ENCODE assay signal across 21 cellular contexts in genomic region chr15:93384886-93385285, GRCh38.
DNase-seq lines count a peak whose midpoint lies in the region; ATAC-seq and TF ChIP-seq lines count a peak whose summit lies in the region.
"Had no signal": no experiment of that assay in that cellular context is flagged by ENCODE, and none has a peak within 500 bp of the region (broad histone marks: within the 10 kb centered on the region; RNA-seq: fewer than 3 reads in every experiment).

No MANE protein-coding gene starts in this region.

- ATAC-seq in PC-3 (no peak), HG03175 (IDR thresholded peaks at IDR 0.05; ENCODE audit: unreplicated experiment) (no peak)
- ATAC-seq: A549, GM23338 had no signal

- BruUV-seq in mammary epithelial cell (replicated peaks; lab: Mats Ljungman, UMichigan), result no TSS peak
- BruUV-seq in PC-3 (replicated peaks; lab: Mats Ljungman, UMichigan), result no TSS peak

- POLR2A ChIA-PET in PC-3 (lab: Charles Lee; ENCODE audit: unreplicated experiment), result no interaction called here

- H3K9ac ChIP-seq in mammary epithelial cell (ENCODE audit: insufficient read depth, low read length) (no peak overlapping the region), PC-3 (ENCODE audit: low read length) (no peak overlapping the region)

- H3F3A ChIP-seq in PC-3 (ENCODE audit: low read length, unreplicated experiment), result no peaks in the 10 kb centered on the region

- 88% methylated on average over 2 of the region's 2 CpGs for WGBS in mammary epithelial cell (ENCODE audit: low coverage, missing lambda C conversion rate)

- dilution Hi-C loops in mammary epithelial cell (cut with HindIII; ENCODE audit: low sequenced_read_pairs), result no loop called here

- H3K9me3 ChIP-seq in mammary epithelial cell (replicated peaks; ENCODE audit: insufficient read depth, low read length) (peaks cover 18% of the 10 kb centered on the region), PC-3 (ENCODE audit: low read length) (no peaks in the 10 kb centered on the region)
- H3K9me3 ChIP-seq: A549, HAP-1 had no signal

- H3K36me3 ChIP-seq in mammary epithelial cell (ENCODE audit: insufficient read depth, low read length) (no peaks in the 10 kb centered on the region), PC-3 (ENCODE audit: low read depth, low read length) (no peaks in the 10 kb centered on the region)
- H3K36me3 ChIP-seq: HAP-1 had no signal

- no peak for TF ChIP-seq CTCF in mammary epithelial cell (conservative IDR thresholded peaks at IDR 0.05 in 1 of 2, IDR thresholded peaks at IDR 0.05 in 1 of 2; ENCODE audit: extremely low read depth in 1 of 2, insufficient read depth in 1 of 2, low read depth in 1 of 2, low read length in 2 of 2)
- no peak for TF ChIP-seq CTCF in PC-3 (conservative IDR thresholded peaks at IDR 0.05; ENCODE audit: low read depth, low read length)

- DNase-seq in Ammon's horn (ENCODE audit: low spot score) (peak; percentile 17), head of caudate nucleus (peak in 28 of 42 donors; percentile 6 to 82 (median 40)), left kidney (ENCODE audit: low read depth, low spot score) (peak; percentile 58), superior temporal gyrus (ENCODE audit: extremely low spot score) (peak; percentile 26), mammary epithelial cell (no peak), PC-3 (no peak)
- DNase-seq: 8988T; ACHN; AML-193; C1 segment of cervical spinal cord; Calu3; CD4-positive, alpha-beta memory T cell; COR-L47; DMS53; DMS79 treated with DMSO at 0.1 percent for 48 hours; GF-D8; HFFc6 had no signal

- H3K27me3 ChIP-seq in mammary epithelial cell (ENCODE audit: insufficient read depth, low read length) (no peaks in the 10 kb centered on the region), PC-3 (ENCODE audit: low read length) (no peaks in the 10 kb centered on the region)

- H3K9me2 ChIP-seq in PC-3 (replicated peaks; ENCODE audit: low read length), result no peaks in the 10 kb centered on the region

- H2AFZ ChIP-seq in mammary epithelial cell (ENCODE audit: low read depth, low read length) (no peak overlapping the region), PC-3 (ENCODE audit: low read length) (no peak overlapping the region)
- H2AFZ ChIP-seq: GM23338 had no signal

- CTCF ChIA-PET in mammary epithelial cell (lab: Charles Lee; ENCODE audit: low non-redundant PET) (no interaction called here), PC-3 (lab: Charles Lee) (no interaction called here)

- no peak overlapping the region for H3K27ac ChIP-seq in mammary epithelial cell (ENCODE audit: insufficient read depth, low read depth, low read length)
- H3K27ac ChIP-seq in PC-3 (ENCODE audit: low read length), result no peak overlapping the region
- H3K27ac ChIP-seq: A549 had no signal

- H3K4me2 ChIP-seq in mammary epithelial cell (ENCODE audit: insufficient read depth, low read depth, low read length) (no peak overlapping the region), PC-3 (ENCODE audit: low read length) (no peak overlapping the region)
- H3K4me2 ChIP-seq: A549, GM23338 had no signal

- H3K4me3 ChIP-seq in mammary epithelial cell (replicated peaks in 1 of 3; ENCODE audit: insufficient read depth in 1 of 3, low read depth in 2 of 3, low read length in 3 of 3), result no peak overlapping the region
- no peak overlapping the region for H3K4me3 ChIP-seq in PC-3 (ENCODE audit: low read length)
- H3K4me3 ChIP-seq: A549, GM23338, HAP-1 had no signal

- H4K20me1 ChIP-seq in mammary epithelial cell (ENCODE audit: insufficient read depth, low read length) (no peaks in the 10 kb centered on the region), PC-3 (ENCODE audit: low read length) (no peaks in the 10 kb centered on the region)

- in situ Hi-C loops in mammary epithelial cell (cut with MboI; ENCODE audit: low sequenced_read_pairs in 2 of 2), result no loop called here

- H3K4me1 ChIP-seq in mammary epithelial cell (ENCODE audit: insufficient read depth, low read length), result no peaks in the 10 kb centered on the region
- no peaks in the 10 kb centered on the region for H3K4me1 ChIP-seq in PC-3 (ENCODE audit: insufficient read depth, low read length)
- H3K4me1 ChIP-seq: A549, HAP-1 had no signal

- H3K79me2 ChIP-seq in mammary epithelial cell (ENCODE audit: insufficient read depth, low read length) (no peaks in the 10 kb centered on the region), PC-3 (ENCODE audit: low read length) (no peaks in the 10 kb centered on the region)

- intact Hi-C loops in head of caudate nucleus (cut with DNase I), result no loop called here
- intact Hi-C loops in mammary epithelial cell (cut with micrococcal nuclease), result no loop called here
- intact Hi-C loops in PC-3 (cut with micrococcal nuclease), result no loop called here

Comparison
In these comparisons a context has a peak if more than half of its experiments do, and no peak if none do; other contexts are left out.
1. DNase-seq: peak in Ammon's horn (single experiment), head of caudate nucleus (28 of 42), left kidney (single experiment) and superior temporal gyrus (single experiment); none in mammary epithelial cell (single experiment) and PC-3 (single experiment).